Comparison of ENCODE assay signal across 9 cellular contexts in genomic region chr7:100865372-100865911, GRCh38. TPM values are rescaled to one million over a fixed set of nuclear protein-coding genes. Genes with fewer than 3 reads are reported as not detected.
DNase-seq lines count a peak whose midpoint lies in the region; ATAC-seq and TF ChIP-seq lines count a peak whose summit lies in the region.
"Had no signal": no experiment of that assay in that cellular context is flagged by ENCODE, and none has a peak within 500 bp of the region (broad histone marks: within the 10 kb centered on the region; RNA-seq: fewer than 3 reads in every experiment).

No MANE protein-coding gene starts in this region.

- H3K27ac Mint-ChIP-seq in T-cell: peak overlapping the region in 1 of 2 donors; percentile 44

- H3K4me1 ChIP-seq in hepatocyte (ENCODE audit: insufficient read depth) (peaks cover 14% of the 10 kb centered on the region), thoracic aorta (ENCODE audit: control insufficient read depth in 1 of 2, low read depth in 2 of 2) (peaks cover 8 to 31% of the 10 kb centered on the region in 2 donors)

- no peaks in the 10 kb centered on the region for H3K9me3 ChIP-seq in hepatocyte (ENCODE audit: low read depth)
- no peaks in the 10 kb centered on the region for H3K9me3 ChIP-seq in thoracic aorta
- H3K9me3 ChIP-seq: A549 had no signal

- 87% methylated on average over 17 of the region's 17 CpGs for WGBS in hepatocyte (ENCODE audit: low lambda C conversion rate, missing lambda C conversion rate)

- H3K36me3 ChIP-seq in hepatocyte (replicated peaks; ENCODE audit: insufficient read depth, low read depth) (no peaks in the 10 kb centered on the region), thoracic aorta (peaks cover 12% of the 10 kb centered on the region)

- H3K9me2 ChIP-seq in hepatocyte (replicated peaks; ENCODE audit: insufficient read depth): no peaks in the 10 kb centered on the region

- CTCF ChIA-PET in T-cell (lab: Charles Lee): no interaction called here

- ATAC-seq in T-cell (replicated peaks in 1 of 4) (no peak), thoracic aorta (ENCODE audit: insufficient number of reproducible peaks, low FRiP score, low read depth) (no peak)
- ATAC-seq: A549 had no signal

- H3K9me3 Mint-ChIP-seq in T-cell: no peaks in the 10 kb centered on the region

- TF ChIP-seq CTCF in hepatocyte (IDR thresholded peaks at IDR 0.05; ENCODE audit: poor library complexity) (no peak), thoracic aorta (IDR thresholded peaks at IDR 0.05) (no peak)

- peaks cover 14 to 17% (median 16%) of the 10 kb centered on the region in 3 donors for H3K4me1 Mint-ChIP-seq in T-cell

- H4K20me1 ChIP-seq in hepatocyte (ENCODE audit: insufficient read depth, poor library complexity, severe bottlenecking): no peaks in the 10 kb centered on the region

- H3K4me3 ChIP-seq in hepatocyte (no peak overlapping the region), thoracic aorta (peak overlapping the region; percentile 94)
- H3K4me3 ChIP-seq: A549 had no signal

- H3K36me3 Mint-ChIP-seq in T-cell: peaks cover 25% of the 10 kb centered on the region

- no peaks in the 10 kb centered on the region for H3K27me3 Mint-ChIP-seq in T-cell

- H3K27me3 ChIP-seq in hepatocyte (no peaks in the 10 kb centered on the region), thoracic aorta (replicated peaks; ENCODE audit: insufficient read depth) (no peaks in the 10 kb centered on the region)

- POLR2A ChIA-PET in T-cell (lab: Charles Lee): no interaction called here

- peak overlapping the region in 2 of 3 donors; percentile 2 to 21 for H3K4me3 Mint-ChIP-seq in T-cell

- DNase-seq in DMS53 (lab: John Stamatoyannopoulos, UW): peak; percentile 64
- no peak for DNase-seq in DMS53 treated with DMSO at 0.1 percent for 48 hours (lab: John Stamatoyannopoulos, UW; ENCODE audit: unreplicated experiment)
- DNase-seq in T-cell: no peak
- DNase-seq in hepatocyte (ENCODE audit: low spot score): no peak
- no peak for DNase-seq in thoracic aorta (ENCODE audit: low spot score)
- no peak for DNase-seq in amygdala (lab: John Stamatoyannopoulos, UW)
- no peak for DNase-seq in activated CD8-positive, alpha-beta memory T cell treated with anti-CD3 and anti-CD28 coated beads, Interleukin-2, amount 50 U/mL, for 4 hours
- no peak for DNase-seq in NCI-H1417 treated with DMSO at 0.1 percent for 48 hours (lab: John Stamatoyannopoulos, UW)

- no peak overlapping the region for H2AFZ ChIP-seq in hepatocyte

- peak overlapping the region; percentile 21 for H3K27ac ChIP-seq in hepatocyte
- H3K27ac ChIP-seq in thoracic aorta: peak overlapping the region; percentile 98 to 99

- peaks cover 33% of the 10 kb centered on the region for H3K79me2 ChIP-seq in hepatocyte

- H3K4me2 ChIP-seq in hepatocyte: no peak overlapping the region
- H3K4me2 ChIP-seq: A549 had no signal

RNA-seq across cellular contexts. Expression of gene TRIP6, which starts 1.7 kb away (rescaled TPM):
- 10 to 100 TPM in 2 of 5 donors, 1 to 10 TPM in 3; 5.6 to 14.6 (median 8.8) TPM for total RNA-seq in T-cell
- total RNA-seq in hepatocyte: 54.0 and 57.5 TPM in 2 replicates
- polyA plus RNA-seq in hepatocyte: 70.3 and 98.9 TPM in 2 replicates
- 100 to 1,000 TPM in 1 of 2 donors, 10 to 100 TPM in 1; 71.9 to 103 TPM for total RNA-seq in thoracic aorta

RNA-seq across cellular contexts. Expression of gene SRRT, which starts 9.5 kb away (rescaled TPM):
- total RNA-seq in T-cell (100 to 1,000 TPM; 224 to 308 (median 243) TPM), hepatocyte (35.8 and 49.1 TPM in 2 replicates), thoracic aorta (100 to 1,000 TPM; 109 TPM)
- 91.7 and 135 TPM in 2 replicates for polyA plus RNA-seq in hepatocyte

RNA-seq across cellular contexts. Expression of gene SLC12A9, which starts 12.9 kb away (rescaled TPM):
- 10 to 100 TPM; 49.9 to 72.6 (median 70.2) TPM for total RNA-seq in T-cell
- 15.4 and 21.3 TPM in 2 replicates for total RNA-seq in hepatocyte
- 17.1 and 23.5 TPM in 2 replicates for polyA plus RNA-seq in hepatocyte
- 10 to 100 TPM; 20.0 to 25.2 TPM for total RNA-seq in thoracic aorta

RNA-seq across cellular contexts. Expression of gene UFSP1, which starts 24.1 kb away (rescaled TPM):
- total RNA-seq in T-cell: 1 to 10 TPM in 4 of 5 donors, under 1 TPM in 1; 0.50 to 9.0 (median 6.2) TPM
- total RNA-seq in hepatocyte: 3.9 TPM in 2 replicates
- polyA plus RNA-seq in hepatocyte: 4.2 and 4.3 TPM in 2 replicates
- total RNA-seq in thoracic aorta: 1 to 10 TPM; 2.7 to 4.1 TPM

RNA-seq across cellular contexts. Expression of gene ACHE, which starts 30.2 kb away (rescaled TPM):
- under 1 TPM; 0.13 to 0.84 (median 0.44) TPM for total RNA-seq in T-cell
- 3.2 and 4.6 TPM in 2 replicates for total RNA-seq in hepatocyte
- 16.3 and 18.3 TPM in 2 replicates for polyA plus RNA-seq in hepatocyte
- 1 to 10 TPM; 3.7 to 5.1 TPM for total RNA-seq in thoracic aorta
